In the genomic region with DNA sequence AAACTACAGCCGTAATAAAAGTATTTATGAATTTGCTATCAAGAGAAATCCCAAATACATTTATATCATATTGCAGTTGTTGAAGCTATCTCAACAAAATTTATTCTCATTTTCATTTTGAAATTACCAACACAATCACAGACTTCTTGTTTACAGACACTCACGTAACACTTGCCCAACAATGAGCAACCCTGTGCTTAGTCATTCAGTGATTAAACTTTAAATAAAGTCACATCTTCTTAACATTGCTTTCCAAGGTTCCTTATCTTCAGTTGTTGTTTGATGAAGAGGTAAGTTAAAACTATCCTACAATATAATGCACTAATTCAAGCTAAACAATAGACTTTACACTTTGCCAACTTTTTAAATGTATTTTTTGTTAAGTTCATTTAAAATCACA, we compare ENCODE assay signal across 1 cellular context.
TF ChIP-seq lines count a peak whose summit lies in the region.

No MANE protein-coding gene starts in this region.

TF ChIP-seq in endothelial cell of umbilical vein, 7 proteins besides CTCF, POLR2A, EP300 and RAD21:
- TF ChIP-seq, protein P1, sequence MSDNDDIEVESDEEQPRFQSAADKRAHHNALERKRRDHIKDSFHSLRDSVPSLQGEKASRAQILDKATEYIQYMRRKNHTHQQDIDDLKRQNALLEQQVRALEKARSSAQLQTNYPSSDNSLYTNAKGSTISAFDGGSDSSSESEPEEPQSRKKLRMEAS (IDR thresholded peaks at IDR 0.05; ENCODE audit: insufficient read depth, insufficient read length) = no peak
- no peak for TF ChIP-seq GATA2 (IDR thresholded peaks at IDR 0.05; ENCODE audit: insufficient read depth, insufficient read length, low read depth, low read length)
- no peak for TF ChIP-seq FOS (IDR thresholded peaks at IDR 0.05; ENCODE audit: borderline replicate concordance, insufficient read depth, low read length)
- TF ChIP-seq JUN (IDR thresholded peaks at IDR 0.05; ENCODE audit: borderline replicate concordance, insufficient read depth, insufficient read length, low read depth) = no peak
- no peak for TF ChIP-seq MYC (IDR thresholded peaks at IDR 0.05; ENCODE audit: low read depth, low read length)
- TF ChIP-seq POLR2AphosphoS5 (IDR thresholded peaks at IDR 0.05; ENCODE audit: insufficient read depth, low read depth, low read length) = no peak
- no peak for TF ChIP-seq EZH2 (IDR thresholded peaks at IDR 0.05; ENCODE audit: borderline replicate concordance, low read depth, low read length, severe bottlenecking)
